Comparison of ENCODE assay signal across 9 cellular contexts in the genomic region with DNA sequence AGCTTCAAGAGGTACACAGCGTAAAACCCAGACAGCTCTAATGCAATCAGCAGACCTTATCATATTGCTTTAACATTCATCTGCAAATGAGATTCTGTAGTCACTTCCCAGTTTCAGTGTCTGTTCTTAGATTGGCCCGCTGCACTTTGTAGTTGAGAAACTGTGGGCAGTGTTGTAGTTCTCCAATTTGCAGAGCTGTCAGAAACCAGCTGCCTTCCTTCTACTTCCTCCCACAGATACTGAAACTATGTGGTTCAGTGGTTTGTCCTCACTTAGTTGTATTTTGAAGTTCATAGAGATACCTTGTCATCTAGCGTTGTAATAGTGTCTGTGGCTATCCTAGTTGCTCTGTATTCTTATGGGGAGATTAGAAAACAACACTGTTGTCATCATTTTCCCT. TPM values are rescaled to one million over a fixed set of nuclear protein-coding genes. Genes with fewer than 3 reads are reported as not detected.
DNase-seq lines count a peak whose midpoint lies in the region; ATAC-seq and TF ChIP-seq lines count a peak whose summit lies in the region.
"Had no signal": no experiment of that assay in that cellular context is flagged by ENCODE, and none has a peak within 500 bp of the region (broad histone marks: within the 10 kb centered on the region; RNA-seq: fewer than 3 reads in every experiment).

No MANE protein-coding gene starts in this region.

- intact Hi-C loops in A673 (cut with micrococcal nuclease; ENCODE audit: unreplicated experiment), result no loop called here

- no peak overlapping the region for H2BK15ac ChIP-seq in mesendoderm (replicated peaks; ENCODE audit: low read depth)

- H3K79me2 ChIP-seq in mesendoderm (ENCODE audit: control insufficient read depth, insufficient read depth, low read length), result no peaks in the 10 kb centered on the region

- no peaks in the 10 kb centered on the region for H3K9me3 ChIP-seq in A673 (ENCODE audit: low read depth, low read length, poor library complexity, severe bottlenecking)

- no peak overlapping the region for H4K5ac ChIP-seq in mesendoderm (ENCODE audit: low read length)

- no peaks in the 10 kb centered on the region for H3K79me1 ChIP-seq in mesendoderm (ENCODE audit: low read length)

- no CpG with 5 or more reads among the region's 3 CpGs for WGBS in mesendoderm (ENCODE audit: extremely low coverage, insufficient coverage, low lambda C conversion rate)

- H2BK5ac ChIP-seq in mesendoderm (ENCODE audit: low read length), result no peak overlapping the region

- H3K4me3 ChIP-seq in A673 (ENCODE audit: low read depth, low read length, poor library complexity, severe bottlenecking) (no peak overlapping the region), mesendoderm (ENCODE audit: low read length) (no peak overlapping the region)

- H4K8ac ChIP-seq in mesendoderm (ENCODE audit: low read depth, low read length), result no peak overlapping the region

- no peak overlapping the region for H3K4ac ChIP-seq in mesendoderm (ENCODE audit: low read depth, low read length)

- H3K27ac ChIP-seq in A673 (ENCODE audit: low read depth, low read length, poor library complexity, severe bottlenecking), result no peak overlapping the region
- H3K27ac ChIP-seq in mesendoderm (ENCODE audit: low read depth, low read length), result no peak overlapping the region

- BruUV-seq in A673 (replicated peaks; lab: Mats Ljungman, UMichigan), result no TSS peak

- H3K23ac ChIP-seq in mesendoderm (ENCODE audit: low read length), result no peak overlapping the region

- CTCF ChIA-PET in A673 (lab: Charles Lee), result no interaction called here

- POLR2A ChIA-PET in A673 (lab: Charles Lee; ENCODE audit: low non-redundant PET), result no interaction called here

- no peak overlapping the region for H2BK120ac ChIP-seq in mesendoderm (ENCODE audit: low read depth, low read length)

- H3K27me3 ChIP-seq in A673 (replicated peaks; ENCODE audit: insufficient read depth, low read depth, low read length, poor library complexity), result no peaks in the 10 kb centered on the region
- no peaks in the 10 kb centered on the region for H3K27me3 ChIP-seq in mesendoderm (ENCODE audit: insufficient read depth, low read length, poor library complexity)

- H3K4me1 ChIP-seq in A673 (ENCODE audit: insufficient read depth, low read length, poor library complexity, severe bottlenecking), result no peaks in the 10 kb centered on the region
- no peaks in the 10 kb centered on the region for H3K4me1 ChIP-seq in mesendoderm (ENCODE audit: control insufficient read depth, low read depth, low read length)

- peak; percentile 54 for DNase-seq in activated T-cell treated with anti-CD3 and anti-CD28 coated beads for 24 hours (ENCODE audit: low read depth)
- DNase-seq in activated T-cell treated with anti-CD3 and anti-CD28 coated beads for 4 hours, result no peak
- peak; percentile 33 for DNase-seq in UCSD-AML1 (lab: John Stamatoyannopoulos, UW; ENCODE audit: unreplicated experiment)
- no peak for DNase-seq in left lobe of liver (ENCODE audit: low spot score)
- DNase-seq in A673 (ENCODE audit: low spot score), result no peak
- DNase-seq in NCI-H524 treated with DMSO at 0.1 percent for 48 hours (lab: John Stamatoyannopoulos, UW), result no peak
- DNase-seq in mesendoderm, result no peak

- ATAC-seq in HG03103 (IDR thresholded peaks at IDR 0.05; ENCODE audit: low read depth, unreplicated experiment) (peak; percentile 99), left lobe of liver (peak; percentile 53)

- no peak for TF ChIP-seq CTCF in A673 (conservative IDR thresholded peaks at IDR 0.05; ENCODE audit: low read depth, low read length)

- no peak overlapping the region for H3K18ac ChIP-seq in mesendoderm (ENCODE audit: low read length)

- no peak overlapping the region for H3K9ac ChIP-seq in mesendoderm (ENCODE audit: low read length)

- no peaks in the 10 kb centered on the region for H3K36me3 ChIP-seq in A673 (ENCODE audit: insufficient read depth, low read length, poor library complexity, severe bottlenecking)
- no peaks in the 10 kb centered on the region for H3K36me3 ChIP-seq in mesendoderm (ENCODE audit: control insufficient read depth, insufficient read depth, low read length)

- H3K4me2 ChIP-seq in mesendoderm (ENCODE audit: low read length), result no peak overlapping the region

- H3K56ac ChIP-seq in mesendoderm (ENCODE audit: low read length), result no peak overlapping the region

- no peak overlapping the region for H2AK5ac ChIP-seq in mesendoderm (ENCODE audit: low read length)

RNA-seq across cellular contexts. Expression of a gene that starts 39.6 kb away (rescaled TPM):
- 0.73 TPM for total RNA-seq in left lobe of liver
- total RNA-seq in A673 (2021), result 16.8 and 17.5 TPM in 2 replicates
- polyA plus RNA-seq in mesendoderm (2013, experiment 1 of 2), result 18.5 TPM
- polyA plus RNA-seq in mesendoderm (2013, experiment 2 of 2), result 17.6 TPM
- total RNA-seq: T-helper 2 cell treated with Interferon-gamma antibody and Interleukin-4, amounts not matched to agents 100 ng/mL and 5 ng/mL, for 36 hours had no signal

RNA-seq across cellular contexts. Expression of a gene that starts 53.4 kb away (rescaled TPM):
- total RNA-seq in left lobe of liver (23.2 TPM), A673 (2021) (43.0 and 44.1 TPM in 2 replicates)
- polyA plus RNA-seq in mesendoderm (2013, experiment 1 of 2), result 13.4 TPM
- polyA plus RNA-seq in mesendoderm (2013, experiment 2 of 2), result 13.1 TPM

Comparison
In these comparisons a context has a peak if more than half of its experiments do, and no peak if none do; other contexts are left out.
1. DNase-seq: peak in activated T-cell treated with anti-CD3 and anti-CD28 coated beads for 24 hours (single experiment) and UCSD-AML1 (single experiment); none in activated T-cell treated with anti-CD3 and anti-CD28 coated beads for 4 hours (single experiment), left lobe of liver (single experiment), A673 (single experiment), NCI-H524 treated with DMSO at 0.1 percent for 48 hours (single experiment) and mesendoderm (single experiment).
2. RNA of a gene that starts 39.6 kb away (total RNA-seq): 16.8 to 17.5 TPM in A673; 0.73 TPM in left lobe of liver (single experiment); every median in the first group is over 10 times any median in the second.